ENCODE assay signal across 9 cellular contexts in genomic region chr11:42407379-42407778, GRCh38.
DNase-seq lines count a peak whose midpoint lies in the region; ATAC-seq and TF ChIP-seq lines count a peak whose summit lies in the region.
"Had no signal": no experiment of that assay in that cellular context is flagged by ENCODE, and none has a peak within 500 bp of the region (broad histone marks: within the 10 kb centered on the region; RNA-seq: fewer than 3 reads in every experiment).

No MANE protein-coding gene starts in this region.

- TF ChIP-seq CTCF in cardiac fibroblast (IDR thresholded peaks at IDR 0.05; ENCODE audit: low read depth, low read length): no peak

- H3K4me3 ChIP-seq in cardiac fibroblast (replicated peaks in 1 of 2; ENCODE audit: low read depth in 2 of 2, low read length in 2 of 2): no peak overlapping the region

- ATAC-seq in GM18868 (IDR thresholded peaks at IDR 0.05; ENCODE audit: unreplicated experiment): peak; percentile 48

- DNase-seq in NCI-H1930 (lab: John Stamatoyannopoulos, UW) (peak; percentile 14 to 30), cardiac fibroblast (ENCODE audit: low read depth in 2 of 2) (peak; percentile 18 to 43), pons (ENCODE audit: low spot score) (peak; percentile 20), SIG-M5 (lab: John Stamatoyannopoulos, UW) (no peak), NOMO-1 treated with dmso at 0.1 percent for 144 hours (lab: John Stamatoyannopoulos, UW; ENCODE audit: unreplicated experiment) (no peak), occipital lobe (lab: John Stamatoyannopoulos, UW) (no peak)
- no peak for DNase-seq in stimulated activated CD4-positive, alpha-beta T cell treated with anti-CD3 and anti-CD28 coated beads, Interleukin-1b, Interleukin-23, amount 100 ng/mL, for 48 hours
- DNase-seq: NCI-H1048 had no signal

Comparison
In these comparisons a context has a peak if more than half of its experiments do, and no peak if none do; other contexts are left out.
1. DNase-seq: peak in NCI-H1930 (2 of 2), cardiac fibroblast (2 of 2) and pons (single experiment); none in SIG-M5 (single experiment), NOMO-1 treated with dmso at 0.1 percent for 144 hours (single experiment), occipital lobe (single experiment) and stimulated activated CD4-positive, alpha-beta T cell treated with anti-CD3 and anti-CD28 coated beads, Interleukin-1b, Interleukin-23, amount 100 ng/mL, for 48 hours (single experiment).